Comparison of ENCODE assay signal across 9 cellular contexts in the genomic region with DNA sequence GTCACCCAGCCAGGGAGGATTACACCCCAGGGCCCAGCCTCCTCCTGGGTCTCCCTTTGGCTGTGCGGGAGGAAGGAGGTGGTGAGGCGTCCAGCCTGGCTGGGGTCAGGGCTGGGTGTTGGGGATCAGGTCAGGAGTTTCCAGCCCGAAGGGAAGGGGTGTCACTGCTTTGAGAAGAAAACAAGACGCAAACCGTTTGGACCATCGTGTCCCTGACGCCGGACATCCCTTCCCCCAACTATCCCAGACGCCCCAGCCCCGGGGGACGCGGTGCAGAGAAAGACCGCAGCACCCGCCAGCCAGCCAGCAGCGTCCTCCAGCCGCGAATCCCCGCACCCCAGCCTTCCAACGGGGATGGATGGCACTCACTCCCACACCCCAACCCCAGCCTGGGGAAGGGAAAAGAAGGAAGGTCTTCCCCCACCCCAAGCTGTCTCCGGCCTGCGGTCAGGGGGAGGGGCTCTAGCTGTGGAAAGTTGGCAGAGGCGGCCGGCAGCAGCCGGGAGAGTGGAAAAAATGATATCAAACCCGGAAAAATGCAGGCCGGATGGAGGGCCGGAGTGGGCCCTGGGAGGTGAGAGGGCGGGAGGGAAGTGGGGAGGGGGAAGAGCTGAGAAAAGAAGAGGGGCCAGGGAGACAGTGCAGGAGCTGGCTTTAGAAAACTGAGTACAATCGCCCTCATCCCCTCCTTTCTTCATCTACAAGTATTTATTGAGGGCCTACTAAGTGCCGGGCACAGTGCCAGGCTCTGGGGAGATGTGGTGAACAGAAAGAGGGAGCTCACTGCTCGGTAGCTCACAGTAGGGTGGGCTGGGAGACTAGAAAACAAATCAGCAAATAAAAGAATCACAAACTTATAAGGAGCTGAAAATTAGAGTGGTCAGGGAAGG. TPM values are rescaled to one million over a fixed set of nuclear protein-coding genes. Genes with fewer than 3 reads are reported as not detected.
DNase-seq lines count a peak whose midpoint lies in the region; ATAC-seq and TF ChIP-seq lines count a peak whose summit lies in the region.
"Had no signal": no experiment of that assay in that cellular context is flagged by ENCODE, and none has a peak within 500 bp of the region (broad histone marks: within the 10 kb centered on the region; RNA-seq: fewer than 3 reads in every experiment).

No MANE protein-coding gene starts in this region.

- TF ChIP-seq CTCF in choroid plexus epithelial cell (conservative IDR thresholded peaks at IDR 0.05; ENCODE audit: low read depth, low read length): no peak

- peaks cover 14% of the 10 kb centered on the region for H3K4me1 ChIP-seq in stomach smooth muscle (ENCODE audit: control insufficient read depth, insufficient read depth, low read length)
- no peaks in the 10 kb centered on the region for H3K4me1 ChIP-seq in effector memory CD4-positive, alpha-beta T cell (ENCODE audit: control insufficient read depth, insufficient read depth, low read length, poor library complexity, severe bottlenecking)

- DNase-seq in Kasumi-1 (lab: John Stamatoyannopoulos, UW): peak; percentile 35 to 39
- peak; percentile 60 for DNase-seq in choroid plexus epithelial cell (ENCODE audit: low read depth)
- peak; percentile 55 for DNase-seq in left lobe of liver (ENCODE audit: low spot score)
- no peak for DNase-seq in effector memory CD4-positive, alpha-beta T cell
- DNase-seq in stimulated activated CD4-positive, alpha-beta T cell treated with anti-CD3 and anti-CD28 coated beads, Interleukin-4, amount 100 ng/mL, for 1 hour: no peak
- DNase-seq: dorsolateral prefrontal cortex had no signal

- H3K36me3 ChIP-seq in stomach smooth muscle (ENCODE audit: control insufficient read depth in 2 of 2, insufficient read depth in 2 of 2, low read length in 2 of 2): no peaks in the 10 kb centered on the region
- no peaks in the 10 kb centered on the region for H3K36me3 ChIP-seq in effector memory CD4-positive, alpha-beta T cell (ENCODE audit: control insufficient read depth, insufficient read depth, low read length)

- peak overlapping the region; percentile 46 for H3K27ac ChIP-seq in stomach smooth muscle (ENCODE audit: low read length)
- no peak overlapping the region for H3K27ac ChIP-seq in effector memory CD4-positive, alpha-beta T cell (ENCODE audit: insufficient read depth, low read length, poor library complexity, severe bottlenecking)

- H3K9ac ChIP-seq in stomach smooth muscle (ENCODE audit: low read length in 2 of 2): peak overlapping the region; percentile 21 to 38

- H3K4me3 ChIP-seq in choroid plexus epithelial cell (ENCODE audit: low read depth, low read length): peak overlapping the region; percentile 50
- H3K4me3 ChIP-seq in stomach smooth muscle (ENCODE audit: low read length in 2 of 2): peak overlapping the region; percentile 32 to 57
- no peak overlapping the region for H3K4me3 ChIP-seq in effector memory CD4-positive, alpha-beta T cell (ENCODE audit: insufficient read depth, low read depth, low read length, poor library complexity, severe bottlenecking)

- no peaks in the 10 kb centered on the region for H3K27me3 ChIP-seq in stomach smooth muscle (ENCODE audit: control insufficient read depth in 1 of 2, insufficient read depth in 2 of 2, low read length in 2 of 2)
- no peaks in the 10 kb centered on the region for H3K27me3 ChIP-seq in effector memory CD4-positive, alpha-beta T cell (replicated peaks; ENCODE audit: control insufficient read depth, insufficient read depth, low read length, poor library complexity, severe bottlenecking)

- ATAC-seq in left lobe of liver (peak; percentile 73), HG02623 (IDR thresholded peaks at IDR 0.05; ENCODE audit: unreplicated experiment) (no peak), HG03045 (IDR thresholded peaks at IDR 0.05; ENCODE audit: unreplicated experiment) (no peak)

- H3K9me3 ChIP-seq in stomach smooth muscle (ENCODE audit: control insufficient read depth in 2 of 2, low read length in 2 of 2): no peaks in the 10 kb centered on the region
- H3K9me3 ChIP-seq in effector memory CD4-positive, alpha-beta T cell (ENCODE audit: control insufficient read depth, low read length): no peaks in the 10 kb centered on the region

RNA-seq across cellular contexts. Expression of gene REM1, which starts 10.6 kb away (rescaled TPM):
- not detected for total RNA-seq in left lobe of liver

RNA-seq across cellular contexts. Expression of gene DEFB124, which starts 10.8 kb away (rescaled TPM):
- total RNA-seq in left lobe of liver: not detected
- total RNA-seq: dorsolateral prefrontal cortex had no signal

RNA-seq across cellular contexts. Expression of gene HM13, which starts 28.5 kb away (rescaled TPM):
- total RNA-seq in left lobe of liver: 147 TPM

RNA-seq across cellular contexts. Expression of gene DEFB123, which starts 45.3 kb away (rescaled TPM):
- not detected for total RNA-seq in left lobe of liver
- total RNA-seq: dorsolateral prefrontal cortex had no signal

Comparison
In these comparisons a context has a peak if more than half of its experiments do, and no peak if none do; other contexts are left out.
1. DNase-seq: peak in Kasumi-1 (2 of 2), choroid plexus epithelial cell (single experiment) and left lobe of liver (single experiment); none in effector memory CD4-positive, alpha-beta T cell (0 of 3) and stimulated activated CD4-positive, alpha-beta T cell treated with anti-CD3 and anti-CD28 coated beads, Interleukin-4, amount 100 ng/mL, for 1 hour (single experiment).